ENCODE assay signal across 1 cellular context in the genomic region with DNA sequence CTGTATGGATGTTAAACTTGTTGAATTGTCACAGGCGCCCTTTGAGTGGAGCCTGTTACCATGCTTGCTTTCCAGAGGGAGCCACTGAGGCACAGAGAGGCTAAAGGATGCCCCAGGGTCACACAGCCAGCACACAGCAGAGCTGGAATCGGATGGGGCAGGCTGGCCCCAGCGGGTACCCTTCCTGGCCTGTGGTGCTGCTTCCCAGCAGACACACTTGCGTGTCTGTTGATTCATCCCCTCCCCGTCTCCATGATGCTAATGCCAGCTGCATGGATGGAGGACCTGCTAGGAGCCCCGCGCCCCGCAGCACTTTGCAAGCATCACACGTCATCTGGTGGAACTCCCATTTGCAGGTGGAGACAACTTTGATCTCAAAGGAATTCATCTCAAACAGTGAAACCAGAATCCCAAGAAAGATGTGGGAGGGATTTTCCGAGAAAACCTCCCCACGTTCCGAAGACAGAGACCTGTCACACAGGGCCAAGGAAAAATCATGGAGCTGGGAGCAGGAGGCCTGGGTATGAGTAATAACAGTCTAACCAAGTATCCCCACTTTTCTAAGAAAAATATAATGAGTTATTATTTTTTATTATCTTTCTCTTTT.
TF ChIP-seq lines count a peak whose summit lies in the region.

No MANE protein-coding gene starts in this region.

TF ChIP-seq in K562, 482 proteins besides CTCF, POLR2A, EP300 and RAD21:
- TF ChIP-seq ZFP36 (IDR thresholded peaks at IDR 0.05; ENCODE audit: low read depth, low read length, partially characterized antibody) (peak; percentile 31), SIN3B (IDR thresholded peaks at IDR 0.05; ENCODE audit: low read depth) (no peak)
